19 cellular contexts compared by ENCODE assay signal in genomic region chr5:107858324-107858723, GRCh38.
DNase-seq lines count a peak whose midpoint lies in the region; FAIRE-seq and TF ChIP-seq lines count a peak whose summit lies in the region.
"Had no signal": no experiment of that assay in that cellular context is flagged by ENCODE, and none has a peak within 500 bp of the region (broad histone marks: within the 10 kb centered on the region; RNA-seq: fewer than 3 reads in every experiment).

No MANE protein-coding gene starts in this region.

- H3K4me1 Mint-ChIP-seq in endodermal cell (peaks cover 14% of the 10 kb centered on the region), nephron progenitor cell (peaks cover 12% of the 10 kb centered on the region), MCF 10A (ENCODE audit: insufficient read depth, unreplicated experiment) (no peaks in the 10 kb centered on the region)
- H3K4me1 Mint-ChIP-seq: CD8-positive, alpha-beta memory T cell; IgD-negative memory B cell had no signal

- H3K27ac ChIP-seq in A673 (ENCODE audit: low read depth, low read length, poor library complexity, severe bottlenecking) (no peak overlapping the region), endodermal cell (ENCODE audit: low read depth, low read length) (no peak overlapping the region)
- H3K27ac ChIP-seq: GM23248 had no signal

- no peak overlapping the region for H3K4me3 ChIP-seq in A673 (ENCODE audit: low read depth, low read length, poor library complexity, severe bottlenecking)
- H3K4me3 ChIP-seq in endodermal cell (ENCODE audit: low read length), result no peak overlapping the region
- H3K4me3 ChIP-seq: GM23248 had no signal

- no peak overlapping the region for H3K9ac ChIP-seq in endodermal cell (ENCODE audit: extremely low read depth, low read length, poor library complexity, severe bottlenecking)
- H3K9ac ChIP-seq: GM23248 had no signal

- H3K4me1 ChIP-seq in A673 (ENCODE audit: insufficient read depth, low read length, poor library complexity, severe bottlenecking) (no peaks in the 10 kb centered on the region), endodermal cell (ENCODE audit: control insufficient read depth, insufficient read depth, low read length) (peaks cover 4% of the 10 kb centered on the region)
- H3K4me1 ChIP-seq: BE2C had no signal

- H3K27me3 Mint-ChIP-seq in endodermal cell (ENCODE audit: insufficient read depth), result no peaks in the 10 kb centered on the region
- no peaks in the 10 kb centered on the region for H3K27me3 Mint-ChIP-seq in nephron progenitor cell (ENCODE audit: low read depth, poor library complexity)
- H3K27me3 Mint-ChIP-seq in MCF 10A (ENCODE audit: insufficient read depth, unreplicated experiment), result no peaks in the 10 kb centered on the region
- H3K27me3 Mint-ChIP-seq: CD4-positive, CD25-positive, alpha-beta regulatory T cell; CD8-positive, alpha-beta memory T cell; IgD-negative memory B cell had no signal

- POLR2A ChIA-PET in A673 (lab: Charles Lee; ENCODE audit: low non-redundant PET), result no interaction called here
- POLR2A ChIA-PET in MCF 10A (lab: Yijun Ruan, JAX), result no interaction called here

- H3K36me3 Mint-ChIP-seq in endodermal cell (ENCODE audit: low read depth), result no peaks in the 10 kb centered on the region
- H3K36me3 Mint-ChIP-seq in nephron progenitor cell (ENCODE audit: low read depth), result peaks cover 6% of the 10 kb centered on the region
- peaks cover 11% of the 10 kb centered on the region for H3K36me3 Mint-ChIP-seq in MCF 10A (ENCODE audit: insufficient read depth, unreplicated experiment)

- CTCF ChIA-PET in A673 (lab: Charles Lee), result no interaction called here
- CTCF ChIA-PET in MCF 10A (lab: Yijun Ruan, JAX), result no interaction called here

- no peak for FAIRE-seq in D721Med (lab: Jason Lieb, UNC)
- FAIRE-seq: G401.6, GM12891, HepG2 had no signal

- DNase-seq in A673 (ENCODE audit: low spot score) (peak; percentile 9), NCI-H69 (lab: John Stamatoyannopoulos, UW) (peak; percentile 52), endodermal cell (no peak), nephron progenitor cell (no peak), NCI-H1436 treated with DMSO at 0.1 percent for 48 hours (lab: John Stamatoyannopoulos, UW) (no peak), D721Med (ENCODE audit: insufficient read length, low spot score) (no peak), MCF 10A (ENCODE audit: unreplicated experiment) (no peak)
- DNase-seq: ACHN; BE2C; C1 segment of cervical spinal cord; CD4-positive, CD25-positive, alpha-beta regulatory T cell; CD8-positive, alpha-beta memory T cell; GM23248; H7; KBM-7 had no signal

- H3K27me3 ChIP-seq in A673 (replicated peaks; ENCODE audit: insufficient read depth, low read depth, low read length, poor library complexity) (no peaks in the 10 kb centered on the region), endodermal cell (ENCODE audit: control insufficient read depth, insufficient read depth, low read length, poor library complexity, severe bottlenecking) (no peaks in the 10 kb centered on the region)
- H3K27me3 ChIP-seq: BE2C had no signal

- intact Hi-C loops in A673 (cut with micrococcal nuclease; ENCODE audit: unreplicated experiment) (no loop called here), MCF 10A (cut with micrococcal nuclease) (no loop called here)

- H3K9me3 ChIP-seq in A673 (ENCODE audit: low read depth, low read length, poor library complexity, severe bottlenecking), result no peaks in the 10 kb centered on the region
- H3K9me3 ChIP-seq in endodermal cell (ENCODE audit: control insufficient read depth, low read length), result no peaks in the 10 kb centered on the region
- H3K9me3 ChIP-seq: BE2C had no signal

- WGBS in endodermal cell (ENCODE audit: insufficient coverage in 1 of 2, insufficient read length in 1 of 2), 2 experiments, result 86% methylated on average over 3 of the region's 4 CpGs; no CpG with 5 or more reads in 1 of the 2 experiments

- TF ChIP-seq CTCF in A673 (conservative IDR thresholded peaks at IDR 0.05; ENCODE audit: low read depth, low read length) (no peak), endodermal cell (conservative IDR thresholded peaks at IDR 0.05) (peak; percentile 46), nephron progenitor cell (IDR thresholded peaks at IDR 0.05) (no peak), D721Med (IDR thresholded peaks at IDR 0.05; ENCODE audit: insufficient read depth, missing control alignments) (no peak), MCF 10A (IDR thresholded peaks at IDR 0.05; ENCODE audit: unreplicated experiment) (no peak)

- no TSS peak for BruUV-seq in A673 (replicated peaks; lab: Mats Ljungman, UMichigan)
- no TSS peak for BruUV-seq in MCF 10A (replicated peaks; lab: Mats Ljungman, UMichigan)

- H3K27ac Mint-ChIP-seq in endodermal cell, result no peak overlapping the region
- peak overlapping the region; percentile 77 for H3K27ac Mint-ChIP-seq in nephron progenitor cell
- H3K27ac Mint-ChIP-seq in MCF 10A (ENCODE audit: low read depth, unreplicated experiment), result no peak overlapping the region
- H3K27ac Mint-ChIP-seq: CD4-positive, CD25-positive, alpha-beta regulatory T cell had no signal

- H3K4me3 Mint-ChIP-seq in endodermal cell (no peak overlapping the region), nephron progenitor cell (no peak overlapping the region), MCF 10A (ENCODE audit: unreplicated experiment) (no peak overlapping the region)
- H3K4me3 Mint-ChIP-seq: CD4-positive, CD25-positive, alpha-beta regulatory T cell; CD8-positive, alpha-beta memory T cell; IgD-negative memory B cell had no signal

- H3K9me3 Mint-ChIP-seq in endodermal cell (no peaks in the 10 kb centered on the region), nephron progenitor cell (no peaks in the 10 kb centered on the region), MCF 10A (ENCODE audit: unreplicated experiment) (no peaks in the 10 kb centered on the region)
- H3K9me3 Mint-ChIP-seq: CD4-positive, CD25-positive, alpha-beta regulatory T cell; CD8-positive, alpha-beta memory T cell; IgD-negative memory B cell had no signal

- no peaks in the 10 kb centered on the region for H3K36me3 ChIP-seq in A673 (ENCODE audit: insufficient read depth, low read length, poor library complexity, severe bottlenecking)
- H3K36me3 ChIP-seq in endodermal cell (ENCODE audit: control insufficient read depth, insufficient read depth, low read length), result no peaks in the 10 kb centered on the region
- H3K36me3 ChIP-seq: BE2C had no signal

Comparison
In these comparisons a context has a peak if more than half of its experiments do, and no peak if none do; other contexts are left out.
1. DNase-seq: peak in A673 (single experiment) and NCI-H69 (single experiment); none in endodermal cell (single experiment), nephron progenitor cell (single experiment), NCI-H1436 treated with DMSO at 0.1 percent for 48 hours (single experiment), D721Med (single experiment) and MCF 10A (single experiment).